ENCODE assay signal across 12 cellular contexts in genomic region chr22:21943571-21944448, GRCh38. TPM values are rescaled to one million over a fixed set of nuclear protein-coding genes. Genes with fewer than 3 reads are reported as not detected.
A peak's percentile ranks its signal among the peaks of the same experiment; 100 is the strongest.
DNase-seq lines count a peak whose midpoint lies in the region; ATAC-seq and TF ChIP-seq lines count a peak whose summit lies in the region.
"Had no signal": no experiment of that assay in that cellular context is flagged by ENCODE, and none has a peak within 500 bp of the region (broad histone marks: within the 10 kb centered on the region; RNA-seq: fewer than 3 reads in every experiment).

No MANE protein-coding gene starts in this region.

- ATAC-seq in psoas muscle = no peak
- no peak for ATAC-seq in HG03159 (IDR thresholded peaks at IDR 0.05; ENCODE audit: unreplicated experiment)

- peaks cover 46% of the 10 kb centered on the region for H3K4me1 ChIP-seq in psoas muscle

- H3K9me3 ChIP-seq in psoas muscle = no peaks in the 10 kb centered on the region

- no peak for TF ChIP-seq CTCF in psoas muscle (IDR thresholded peaks at IDR 0.05)

- peaks cover 7% of the 10 kb centered on the region for H3K36me3 Mint-ChIP-seq in activated naive CD8-positive, alpha-beta T cell treated with anti-CD3 and anti-CD28 coated beads for 36 hours

- H3K4me3 Mint-ChIP-seq in activated naive CD8-positive, alpha-beta T cell treated with anti-CD3 and anti-CD28 coated beads for 36 hours = no peak overlapping the region
- H3K4me3 Mint-ChIP-seq: activated B cell treated with CpG ODN at 0.5 μM for 24 hours had no signal

- H3K27ac ChIP-seq in epithelial cell of prostate (peak overlapping the region; percentile 95), psoas muscle (peak overlapping the region; percentile 84)

- no peaks in the 10 kb centered on the region for H3K27me3 Mint-ChIP-seq in activated naive CD8-positive, alpha-beta T cell treated with anti-CD3 and anti-CD28 coated beads for 36 hours
- H3K27me3 Mint-ChIP-seq: activated B cell treated with CpG ODN at 0.5 μM for 24 hours had no signal

- peaks cover 22% of the 10 kb centered on the region for H3K4me1 Mint-ChIP-seq in activated naive CD8-positive, alpha-beta T cell treated with anti-CD3 and anti-CD28 coated beads for 36 hours

- H3K27ac Mint-ChIP-seq in activated naive CD8-positive, alpha-beta T cell treated with anti-CD3 and anti-CD28 coated beads for 36 hours = no peak overlapping the region

- no peak overlapping the region for H3K4me3 ChIP-seq in psoas muscle

- in situ Hi-C loops in ACHN (cut with HindIII; ENCODE audit: low pct_ligation_motif_present, low pct_unique_long_range_greater_than_20kb, low sequenced_read_pairs) = no loop called here

- H3K9me3 Mint-ChIP-seq in activated naive CD8-positive, alpha-beta T cell treated with anti-CD3 and anti-CD28 coated beads for 36 hours = no peaks in the 10 kb centered on the region
- H3K9me3 Mint-ChIP-seq: activated B cell treated with CpG ODN at 0.5 μM for 24 hours had no signal

- 62 to 79% (median 71%) methylated on average over 18 of the region's 18 CpGs for WGBS in psoas muscle, 3 donors

- intact Hi-C loops in psoas muscle (cut with DNase I) = no loop called here

- DNase-seq in ACHN (peak; percentile 24), LHCN-M2 (ENCODE audit: low read depth) (peak; percentile 70), epithelial cell of prostate (ENCODE audit: low read depth, low spot score) (no peak), psoas muscle (no peak), NCI-H2081 treated with DMSO at 0.1 percent for 48 hours (lab: John Stamatoyannopoulos, UW) (no peak)
- DNase-seq in stimulated activated CD4-positive, alpha-beta T cell treated with anti-CD3 and anti-CD28 coated beads, Interleukin-2, amount 100 ng/mL, for 24 hours = no peak
- DNase-seq in activated naive CD8-positive, alpha-beta T cell treated with anti-CD3 and anti-CD28 coated beads for 36 hours = no peak
- DNase-seq: activated B cell treated with CpG ODN at 0.5 μM for 24 hours, H7, NCI-H146, NCI-H82 had no signal

- H3K36me3 ChIP-seq in psoas muscle (ENCODE audit: insufficient read depth in 1 of 2, low read depth in 1 of 2) = peaks cover 0 to 23% of the 10 kb centered on the region in 2 donors

- H3K27me3 ChIP-seq in psoas muscle (ENCODE audit: insufficient read depth in 3 of 3, low read length in 2 of 3) = no peaks in the 10 kb centered on the region

RNA-seq across cellular contexts. Expression of gene PPM1F, which starts 8.8 kb away (rescaled TPM):
- total RNA-seq in LHCN-M2 (2014; rRNA removed) (157 and 184 TPM in 2 replicates), psoas muscle (10 to 100 TPM; 11.9 to 29.5 (median 15.7) TPM)
- polyA plus RNA-seq in LHCN-M2 (2012) = 49.9 TPM
- polyA plus RNA-seq in psoas muscle = 10 to 100 TPM in 2 of 3 donors, 1 to 10 TPM in 1; 8.1 to 13.1 (median 11.8) TPM
- 10 to 100 TPM; 31.4 to 32.9 TPM for total RNA-seq in activated naive CD8-positive, alpha-beta T cell treated with anti-CD3 and anti-CD28 coated beads for 36 hours

RNA-seq across cellular contexts. Expression of gene TOP3B, which starts 38.8 kb away (rescaled TPM):
- 25.2 and 27.4 TPM in 2 replicates for total RNA-seq in LHCN-M2 (2014; rRNA removed)
- 10.6 TPM for polyA plus RNA-seq in LHCN-M2 (2012)
- 10 to 100 TPM in 1 of 4 donors, 1 to 10 TPM in 3; 5.4 to 12.2 (median 9.0) TPM for total RNA-seq in psoas muscle
- 10 to 100 TPM in 1 of 3 donors, 1 to 10 TPM in 2; 6.4 to 13.5 (median 8.1) TPM for polyA plus RNA-seq in psoas muscle
- total RNA-seq in activated naive CD8-positive, alpha-beta T cell treated with anti-CD3 and anti-CD28 coated beads for 36 hours = 10 to 100 TPM; 31.3 to 36.7 TPM

Comparison
In these comparisons a context has a peak if more than half of its experiments do, and no peak if none do; other contexts are left out.
1. DNase-seq: peak in ACHN (single experiment) and LHCN-M2 (single experiment); none in epithelial cell of prostate (single experiment), psoas muscle (0 of 2), NCI-H2081 treated with DMSO at 0.1 percent for 48 hours (single experiment), stimulated activated CD4-positive, alpha-beta T cell treated with anti-CD3 and anti-CD28 coated beads, Interleukin-2, amount 100 ng/mL, for 24 hours (0 of 2) and activated naive CD8-positive, alpha-beta T cell treated with anti-CD3 and anti-CD28 coated beads for 36 hours (single experiment).